1 cellular context compared by ENCODE assay signal in genomic region chr7:54773472-54774399, GRCh38.
TF ChIP-seq lines count a peak whose summit lies in the region.

No MANE protein-coding gene starts in this region.

TF ChIP-seq in GM23338, 12 proteins besides CTCF, POLR2A, EP300 and RAD21 (continued from another document):
- TF ChIP-seq ZNF462 (CRISPR knock-in tag; IDR thresholded peaks at IDR 0.05) (0 out of 2 replicates have a peak, but pooled peaks have one; percentile 9), EZH2phosphoT487 (IDR thresholded peaks at IDR 0.05; ENCODE audit: unreplicated experiment) (no peak), REST (IDR thresholded peaks at IDR 0.05; ENCODE audit: unreplicated experiment) (no peak), STAT1 (IDR thresholded peaks at IDR 0.05; ENCODE audit: unreplicated experiment) (no peak), ZNF114 (CRISPR knock-in tag; IDR thresholded peaks at IDR 0.05) (0 out of 2 replicates have a peak, but pooled peaks have one; percentile 21), EZH2 (IDR thresholded peaks at IDR 0.05; ENCODE audit: low read depth, unreplicated experiment) (no peak)
